In genomic region chr11:73481626-73482025, GRCh38 we compare ENCODE assay signal across 1 cellular context.
TF ChIP-seq lines count a peak whose summit lies in the region.

No MANE protein-coding gene starts in this region.

TF ChIP-seq in GM23338, 12 proteins besides CTCF, POLR2A, EP300 and RAD21 (continued from another document):
- no peak for TF ChIP-seq ZNF462 (CRISPR knock-in tag; IDR thresholded peaks at IDR 0.05)
- no peak for TF ChIP-seq REST (IDR thresholded peaks at IDR 0.05; ENCODE audit: unreplicated experiment)
- no peak for TF ChIP-seq ZNF331 (CRISPR knock-in tag; IDR thresholded peaks at IDR 0.05; ENCODE audit: low read depth)
- TF ChIP-seq ETS1 (IDR thresholded peaks at IDR 0.05), result no peak
- no peak for TF ChIP-seq NANOG (IDR thresholded peaks at IDR 0.05; ENCODE audit: borderline replicate concordance)
- TF ChIP-seq EZH2 (IDR thresholded peaks at IDR 0.05; ENCODE audit: low read depth, unreplicated experiment), result no peak
- TF ChIP-seq JUNB (IDR thresholded peaks at IDR 0.05; ENCODE audit: unreplicated experiment), result no peak
- no peak for TF ChIP-seq CREB1 (CRISPR knock-in tag; IDR thresholded peaks at IDR 0.05; ENCODE audit: low read depth)
- no peak for TF ChIP-seq STAT1 (IDR thresholded peaks at IDR 0.05; ENCODE audit: unreplicated experiment)
